22 cellular contexts compared by ENCODE assay signal in genomic region chr4:116603096-116603495, GRCh38.
DNase-seq lines count a peak whose midpoint lies in the region; ATAC-seq, FAIRE-seq and TF ChIP-seq lines count a peak whose summit lies in the region.
"Had no signal": no experiment of that assay in that cellular context is flagged by ENCODE, and none has a peak within 500 bp of the region (broad histone marks: within the 10 kb centered on the region; RNA-seq: fewer than 3 reads in every experiment).

No MANE protein-coding gene starts in this region.

- TF ChIP-seq POLR2A in breast epithelium (IDR thresholded peaks at IDR 0.05), result no peak

- H3K27me3 Mint-ChIP-seq in MCF 10A (ENCODE audit: insufficient read depth, unreplicated experiment), result no peaks in the 10 kb centered on the region
- H3K27me3 Mint-ChIP-seq in astrocyte (ENCODE audit: low read depth, unreplicated experiment), result no peaks in the 10 kb centered on the region

- CTCF ChIA-PET in MCF 10A (lab: Yijun Ruan, JAX), result interaction anchor here (0.5 to 0.6 kb wide), 2 partner anchors 110 to 1438 kb away, joined by 3 read pairs; no protein-coding TSS in a partner anchor

- no peak for ATAC-seq in activated naive CD4-positive, alpha-beta T cell treated with anti-CD3 and anti-CD28 coated beads, Interleukin-2, amount 50 U/mL, for 72 hours
- ATAC-seq in left ventricle myocardium superior (no peak), HG03280 (IDR thresholded peaks at IDR 0.05; ENCODE audit: unreplicated experiment) (no peak)
- ATAC-seq: CD8-positive, alpha-beta T cell had no signal

- H3K4me1 Mint-ChIP-seq in MCF 10A (ENCODE audit: insufficient read depth, unreplicated experiment) (peaks cover 9% of the 10 kb centered on the region), astrocyte (ENCODE audit: low read depth, unreplicated experiment) (peaks cover 6% of the 10 kb centered on the region)

- H3K9ac ChIP-seq in astrocyte (ENCODE audit: low read length) (no peak overlapping the region), keratinocyte (ENCODE audit: control insufficient read depth, extremely low read depth, insufficient read depth, low read length) (no peak overlapping the region)
- H3K9ac ChIP-seq: BLaER1 treated with 17β-estradiol and CSF1 and Interleukin-3, amounts not matched to agents 10 nM and 100 nM had no signal

- no peak overlapping the region for H2AFZ ChIP-seq in astrocyte (ENCODE audit: low read depth, low read length)
- H2AFZ ChIP-seq in keratinocyte (ENCODE audit: control insufficient read depth, low read length), result peak overlapping the region; percentile 59

- POLR2A ChIA-PET in MCF 10A (lab: Yijun Ruan, JAX), result interaction anchor here (0.5 kb wide), 1 partner anchor 11 kb away, joined by 3 read pairs; no protein-coding TSS in a partner anchor

- H3K27ac Mint-ChIP-seq in MCF 10A (ENCODE audit: low read depth, unreplicated experiment) (no peak overlapping the region), astrocyte (ENCODE audit: unreplicated experiment) (peak overlapping the region; percentile 9)
- no peak overlapping the region for H3K27ac Mint-ChIP-seq in activated naive CD4-positive, alpha-beta T cell treated with anti-CD3 and anti-CD28 coated beads, Interleukin-2, amount 50 U/mL, for 72 hours
- H3K27ac Mint-ChIP-seq: CD8-positive, alpha-beta T cell had no signal

- H3K4me2 ChIP-seq in astrocyte (ENCODE audit: low read length) (no peak overlapping the region), keratinocyte (ENCODE audit: control insufficient read depth, extremely low read depth, insufficient read depth, low read depth, low read length) (no peak overlapping the region)
- H3K4me2 ChIP-seq: BLaER1 treated with 17β-estradiol and CSF1 and Interleukin-3, amounts not matched to agents 10 nM and 100 nM had no signal

- H3K79me2 ChIP-seq in astrocyte (ENCODE audit: insufficient read depth, low read length), result no peaks in the 10 kb centered on the region
- H3K79me2 ChIP-seq in keratinocyte (ENCODE audit: control insufficient read depth, insufficient read depth, low read length), result no peaks in the 10 kb centered on the region

- intact Hi-C loops in MCF 10A (cut with micrococcal nuclease) (no loop called here), breast epithelium (cut with DNase I; ENCODE audit: low total_unique reads) (no loop called here), left ventricle myocardium superior (cut with micrococcal nuclease) (no loop called here)

- H3K4me3 ChIP-seq in breast epithelium (no peak overlapping the region), astrocyte (ENCODE audit: insufficient read depth, low read depth, low read length) (no peak overlapping the region), keratinocyte (ENCODE audit: control insufficient read depth in 2 of 3, extremely low read depth in 1 of 3, insufficient read depth in 2 of 3, low read depth in 1 of 3, low read length in 3 of 3) (no peak overlapping the region)
- H3K4me3 ChIP-seq: BLaER1 treated with 17β-estradiol and CSF1 and Interleukin-3, amounts not matched to agents 10 nM and 100 nM; SK-N-MC had no signal

- H3K27ac ChIP-seq in breast epithelium (no peak overlapping the region), astrocyte (ENCODE audit: low read depth, low read length) (no peak overlapping the region), keratinocyte (ENCODE audit: control insufficient read depth, insufficient read depth, low read length) (peak overlapping the region; percentile 27)
- H3K27ac ChIP-seq: BLaER1 treated with 17β-estradiol and CSF1 and Interleukin-3, amounts not matched to agents 10 nM and 100 nM; SK-N-MC had no signal

- H3K9me3 ChIP-seq in breast epithelium (peaks cover 0 to 4% of the 10 kb centered on the region in 2 donors), astrocyte (ENCODE audit: insufficient read depth, low read depth, low read length) (peaks cover 7% of the 10 kb centered on the region), keratinocyte (ENCODE audit: control insufficient read depth, low read depth, low read length) (peaks cover 2% of the 10 kb centered on the region)

- H3K36me3 Mint-ChIP-seq in MCF 10A (ENCODE audit: insufficient read depth, unreplicated experiment), result no peaks in the 10 kb centered on the region
- no peaks in the 10 kb centered on the region for H3K36me3 Mint-ChIP-seq in astrocyte (ENCODE audit: low read depth, unreplicated experiment)
- peaks cover 0 to 4% of the 10 kb centered on the region in 2 donors for H3K36me3 Mint-ChIP-seq in activated naive CD4-positive, alpha-beta T cell treated with anti-CD3 and anti-CD28 coated beads, Interleukin-2, amount 50 U/mL, for 72 hours
- H3K36me3 Mint-ChIP-seq: CD8-positive, alpha-beta T cell had no signal

- no peaks in the 10 kb centered on the region for H3K9me1 ChIP-seq in keratinocyte (ENCODE audit: control insufficient read depth, extremely low read depth, insufficient read depth, low read length)

- H3K4me3 Mint-ChIP-seq in MCF 10A (ENCODE audit: unreplicated experiment) (no peak overlapping the region), astrocyte (ENCODE audit: unreplicated experiment) (no peak overlapping the region)
- H3K4me3 Mint-ChIP-seq: CD8-positive, alpha-beta T cell had no signal

- H3K9me3 Mint-ChIP-seq in MCF 10A (ENCODE audit: unreplicated experiment) (peaks cover 7% of the 10 kb centered on the region), astrocyte (ENCODE audit: unreplicated experiment) (peaks cover 3% of the 10 kb centered on the region)
- peaks cover 6 to 8% of the 10 kb centered on the region in 2 donors for H3K9me3 Mint-ChIP-seq in activated naive CD4-positive, alpha-beta T cell treated with anti-CD3 and anti-CD28 coated beads, Interleukin-2, amount 50 U/mL, for 72 hours

- H3K27me3 ChIP-seq in breast epithelium (no peaks in the 10 kb centered on the region), astrocyte (ENCODE audit: insufficient read depth, low read length) (no peaks in the 10 kb centered on the region), keratinocyte (ENCODE audit: control insufficient read depth, extremely low read depth, insufficient read depth, low read length) (no peaks in the 10 kb centered on the region)
- H3K27me3 ChIP-seq: BLaER1 treated with 17β-estradiol and CSF1 and Interleukin-3, amounts not matched to agents 10 nM and 100 nM had no signal

- peak; percentile 19 for DNase-seq in MCF 10A (ENCODE audit: unreplicated experiment)
- DNase-seq in breast epithelium (ENCODE audit: low spot score in 2 of 2), result no peak
- DNase-seq in astrocyte (ENCODE audit: low read depth), result no peak
- DNase-seq in keratinocyte (ENCODE audit: low read depth, low spot score), result peak; percentile 19
- DNase-seq in urothelium cell line (ENCODE audit: low spot score), result peak; percentile 1
- DNase-seq in activated naive CD4-positive, alpha-beta T cell treated with anti-CD3 and anti-CD28 coated beads, Interleukin-2, amount 50 U/mL, for 72 hours (ENCODE audit: low spot score in 2 of 2), result no peak
- no peak for DNase-seq in left ventricle myocardium superior
- DNase-seq: 8988T; CD8-positive, alpha-beta T cell; GDM1; GOT3; KG1; NCI-H1105 treated with DMSO at 0.1 percent for 48 hours; NCI-H1694; NCI-H2081; NCI-H2171 treated with DMSO at 0.1 percent for 48 hours; NCI-H524 treated with DMSO at 0.1 percent for 48 hours; Right ventricle myocardium superior had no signal

- FAIRE-seq in astrocyte (lab: Jason Lieb, UNC) (no peak), keratinocyte (lab: Jason Lieb, UNC) (peak; percentile 59), urothelium cell line (lab: Jason Lieb, UNC) (no peak)
- FAIRE-seq: GM18507 had no signal

- no TSS peak for BruUV-seq in MCF 10A (replicated peaks; lab: Mats Ljungman, UMichigan)

- dilution Hi-C loops in keratinocyte (cut with MboI; ENCODE audit: extremely low pct_ligation_motif_present, low sequenced_read_pairs), result no loop called here

- TF ChIP-seq CTCF in MCF 10A (IDR thresholded peaks at IDR 0.05; ENCODE audit: unreplicated experiment) (no peak), breast epithelium (IDR thresholded peaks at IDR 0.05) (no peak), astrocyte (IDR thresholded peaks at IDR 0.05; ENCODE audit: insufficient read depth, low read depth, low read length) (no peak), keratinocyte (optimal IDR thresholded peaks at IDR 0.05 in 1 of 3, IDR thresholded peaks at IDR 0.05 in 1 of 3, conservative IDR thresholded peaks at IDR 0.05 in 1 of 3; ENCODE audit: extremely low read depth in 1 of 3, insufficient read depth in 2 of 3, low read length in 3 of 3) (no peak)

- no peaks in the 10 kb centered on the region for H3K4me1 ChIP-seq in breast epithelium
- no peaks in the 10 kb centered on the region for H3K4me1 ChIP-seq in astrocyte (ENCODE audit: insufficient read depth, low read length)
- H3K4me1 ChIP-seq in keratinocyte (ENCODE audit: control insufficient read depth, extremely low read depth, insufficient read depth, low read length), result peaks cover 5% of the 10 kb centered on the region
- H3K4me1 ChIP-seq: BLaER1 treated with 17β-estradiol and CSF1 and Interleukin-3, amounts not matched to agents 10 nM and 100 nM had no signal

- H3K36me3 ChIP-seq in breast epithelium (no peaks in the 10 kb centered on the region), astrocyte (ENCODE audit: insufficient read depth, low read length) (no peaks in the 10 kb centered on the region), keratinocyte (ENCODE audit: control insufficient read depth in 2 of 2, extremely low read depth in 1 of 2, insufficient read depth in 2 of 2, low read length in 2 of 2) (no peaks in the 10 kb centered on the region)
- H3K36me3 ChIP-seq: BLaER1 treated with 17β-estradiol and CSF1 and Interleukin-3, amounts not matched to agents 10 nM and 100 nM had no signal

- H4K20me1 ChIP-seq in astrocyte (ENCODE audit: insufficient read depth, low read length) (no peaks in the 10 kb centered on the region), keratinocyte (ENCODE audit: control insufficient read depth, extremely low read depth, insufficient read depth, low read length) (no peaks in the 10 kb centered on the region)
- H4K20me1 ChIP-seq: BLaER1 treated with 17β-estradiol and CSF1 and Interleukin-3, amounts not matched to agents 10 nM and 100 nM had no signal

Comparison
In these comparisons a context has a peak if more than half of its experiments do, and no peak if none do; other contexts are left out.
1. DNase-seq: peak in MCF 10A (single experiment), keratinocyte (single experiment) and urothelium cell line (single experiment); none in breast epithelium (0 of 2), astrocyte (single experiment), activated naive CD4-positive, alpha-beta T cell treated with anti-CD3 and anti-CD28 coated beads, Interleukin-2, amount 50 U/mL, for 72 hours (0 of 2) and left ventricle myocardium superior (single experiment).